In the genomic region with DNA sequence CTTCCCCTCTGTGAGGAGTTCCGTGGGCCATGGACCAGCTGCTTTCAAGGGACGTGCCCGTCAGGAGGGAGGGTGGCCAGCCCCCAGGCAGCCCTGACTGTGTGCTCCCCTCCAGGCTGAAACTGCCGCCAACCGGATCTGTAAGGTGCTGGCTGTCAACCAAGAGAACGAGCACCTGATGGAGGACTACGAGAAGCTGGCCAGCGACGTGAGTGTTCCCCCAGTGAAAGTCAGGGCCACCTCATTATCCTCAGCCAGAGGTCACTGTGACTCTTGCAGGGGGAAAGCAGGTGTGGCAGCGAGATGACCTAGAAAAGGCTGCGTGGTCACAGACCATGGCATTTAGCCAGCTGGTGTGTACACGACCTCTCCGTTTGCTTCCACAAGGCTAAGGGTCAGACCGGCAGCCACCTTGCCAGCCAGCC, we compare ENCODE assay signal across 17 cellular contexts. TPM values are rescaled to one million over a fixed set of nuclear protein-coding genes. Genes with fewer than 3 reads are reported as not detected.
DNase-seq lines count a peak whose midpoint lies in the region; ATAC-seq and TF ChIP-seq lines count a peak whose summit lies in the region.
"Had no signal": no experiment of that assay in that cellular context is flagged by ENCODE, and none has a peak within 500 bp of the region (broad histone marks: within the 10 kb centered on the region; RNA-seq: fewer than 3 reads in every experiment).

No MANE protein-coding gene starts in this region.

- H3K27ac ChIP-seq in tibial artery: peak overlapping the region; percentile 91 to 94
- H3K27ac ChIP-seq: BLaER1 treated with 17β-estradiol and CSF1 and Interleukin-3, amounts not matched to agents 10 nM and 100 nM; neural progenitor cell had no signal

- H3K4me1 Mint-ChIP-seq in endothelial cell (ENCODE audit: unreplicated experiment): peaks cover 3% of the 10 kb centered on the region
- H3K4me1 Mint-ChIP-seq: neural progenitor cell had no signal

- H3K9me3 ChIP-seq in tibial artery: no peaks in the 10 kb centered on the region
- H3K9me3 ChIP-seq: BLaER1 treated with 17β-estradiol and CSF1 and Interleukin-3, amounts not matched to agents 10 nM and 100 nM had no signal

- H3K9me3 Mint-ChIP-seq in endothelial cell (ENCODE audit: unreplicated experiment): no peaks in the 10 kb centered on the region
- H3K9me3 Mint-ChIP-seq: neural progenitor cell; T-helper 1 cell treated with Interleukin-12 subunit alpha and Interleukin-12 subunit beta and Interleukin-4 antibody, amounts not matched to agents 30 μg/mL and 1 μg/mL, for 36 hours had no signal

- peak overlapping the region; percentile 47 for H3K4me3 Mint-ChIP-seq in endothelial cell (ENCODE audit: unreplicated experiment)
- H3K4me3 Mint-ChIP-seq: neural progenitor cell; T-helper 1 cell treated with Interleukin-12 subunit alpha and Interleukin-12 subunit beta and Interleukin-4 antibody, amounts not matched to agents 30 μg/mL and 1 μg/mL, for 36 hours had no signal

- TF ChIP-seq CTCF in endothelial cell (IDR thresholded peaks at IDR 0.05; ENCODE audit: unreplicated experiment): no peak
- no peak for TF ChIP-seq CTCF in tibial artery (IDR thresholded peaks at IDR 0.05)

- peaks cover 30% of the 10 kb centered on the region for H3K27me3 Mint-ChIP-seq in endothelial cell (ENCODE audit: unreplicated experiment)

- DNase-seq in SHP77 treated with DMSO at 0.1 percent for 48 hours (lab: John Stamatoyannopoulos, UW) (peak; percentile 51), endothelial cell (ENCODE audit: low spot score) (no peak), myocyte (ENCODE audit: low read depth) (peak; percentile 44), tibial artery (no peak), NCI-H2227 (lab: John Stamatoyannopoulos, UW; ENCODE audit: unreplicated experiment) (no peak), NOMO-1 treated with DMSO at 0.1 percent for 48 hours (lab: John Stamatoyannopoulos, UW; ENCODE audit: unreplicated experiment) (no peak)
- DNase-seq: activated CD4-positive, CD25-positive, alpha-beta regulatory T cell treated with anti-CD3 and anti-CD28 coated beads, Interleukin-2, amount 50 U/mL, for 72 hours; activated CD8-positive, alpha-beta memory T cell treated with anti-CD3 and anti-CD28 coated beads, Interleukin-2, amount 50 U/mL, for 48 hours; activated naive CD4-positive, alpha-beta T cell treated with anti-CD3 and anti-CD28 coated beads, Interleukin-2, amount 50 U/mL, for 16 hours; NCI-H526; RPMI8226; small intestine had no signal

- ATAC-seq in activated CD4-positive, CD25-positive, alpha-beta regulatory T cell treated with anti-CD3 and anti-CD28 coated beads, Interleukin-2, amount 50 U/mL, for 24 hours: no peak

- intact Hi-C loops in tibial artery (cut with DNase I; ENCODE audit: low total_unique reads): no loop called here

- H3K36me3 Mint-ChIP-seq in endothelial cell (ENCODE audit: low read depth, unreplicated experiment): peaks cover 36% of the 10 kb centered on the region

- H3K4me1 ChIP-seq in tibial artery: peaks cover 5 to 92% (median 71%) of the 10 kb centered on the region in 4 donors
- H3K4me1 ChIP-seq: neural progenitor cell had no signal

- no peaks in the 10 kb centered on the region for H3K27me3 ChIP-seq in tibial artery
- H3K27me3 ChIP-seq: BLaER1 treated with 17β-estradiol and CSF1 and Interleukin-3, amounts not matched to agents 10 nM and 100 nM; neural progenitor cell had no signal

- no peak overlapping the region for H3K27ac Mint-ChIP-seq in endothelial cell (ENCODE audit: unreplicated experiment)
- H3K27ac Mint-ChIP-seq: T-helper 1 cell treated with Interleukin-12 subunit alpha and Interleukin-12 subunit beta and Interleukin-4 antibody, amounts not matched to agents 30 μg/mL and 1 μg/mL, for 36 hours had no signal

- peaks cover 65 to 82% (median 73%) of the 10 kb centered on the region in 3 donors for H3K36me3 ChIP-seq in tibial artery
- H3K36me3 ChIP-seq: neural progenitor cell had no signal

- H3K4me3 ChIP-seq in tibial artery: no peak overlapping the region
- H3K4me3 ChIP-seq: BLaER1 treated with 17β-estradiol and CSF1 and Interleukin-3, amounts not matched to agents 10 nM and 100 nM; neural progenitor cell had no signal

RNA-seq across cellular contexts. Expression of a gene that starts 29.9 kb away (rescaled TPM):
- 2.9 TPM for total RNA-seq in endothelial cell (ENCODE audit: unreplicated experiment)
- total RNA-seq in myocyte: 0.21 TPM in 1 of 2 replicates, not detected in the other
- 0.29 TPM for polyA plus RNA-seq in myocyte (2012)

RNA-seq across cellular contexts. Expression of a gene that starts 59.0 kb away (rescaled TPM):
- total RNA-seq in endothelial cell (ENCODE audit: unreplicated experiment): 3.6 TPM
- not detected in 2 replicates for total RNA-seq in myocyte
- polyA plus RNA-seq in myocyte (2012): not detected
- total RNA-seq: epithelial cell of proximal tubule had no signal

Comparison
In these comparisons a context has a peak if more than half of its experiments do, and no peak if none do; other contexts are left out.
1. DNase-seq: peak in SHP77 treated with DMSO at 0.1 percent for 48 hours (single experiment) and myocyte (single experiment); none in endothelial cell (single experiment), tibial artery (0 of 2), NCI-H2227 (single experiment) and NOMO-1 treated with DMSO at 0.1 percent for 48 hours (single experiment).